In the genomic region with DNA sequence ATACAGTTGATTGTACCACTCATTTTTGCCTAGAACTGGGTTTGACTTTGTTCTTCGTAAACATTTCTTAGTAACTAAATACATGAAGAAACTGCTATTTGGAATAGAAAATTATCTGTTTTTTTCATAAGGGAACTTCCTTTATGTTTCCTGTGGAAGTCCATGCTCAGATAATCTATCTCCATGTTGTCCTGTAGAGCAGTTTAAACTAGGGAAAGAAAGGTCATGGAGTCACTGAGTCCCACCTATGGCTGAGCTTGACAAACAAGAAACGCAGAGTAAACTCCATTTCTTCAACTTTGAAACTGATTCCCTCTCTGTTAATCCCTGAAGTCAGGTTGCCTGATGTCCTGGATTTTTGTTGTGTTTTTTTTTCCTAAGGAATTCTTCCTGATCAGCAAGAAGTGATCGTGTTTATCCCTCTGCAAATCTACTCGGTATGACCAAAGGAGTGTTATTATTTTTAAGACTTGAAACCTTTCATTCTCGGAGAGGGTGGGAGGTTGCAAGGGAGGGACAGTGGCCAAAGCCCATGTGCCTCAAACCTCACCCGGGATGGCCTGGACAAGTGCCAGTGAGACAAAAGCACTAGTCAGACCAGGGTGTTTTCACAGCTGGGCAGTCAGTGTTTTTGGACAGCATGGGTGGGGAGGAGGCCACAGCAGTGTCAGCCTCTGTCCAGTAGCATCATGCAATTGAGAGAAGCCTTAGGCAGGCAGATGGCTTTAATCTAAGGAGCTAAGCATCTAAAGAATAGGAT, we compare ENCODE assay signal across 10 cellular contexts. TPM values are rescaled to one million over a fixed set of nuclear protein-coding genes. Genes with fewer than 3 reads are reported as not detected.
A peak's percentile ranks its signal among the peaks of the same experiment; 100 is the strongest.
DNase-seq lines count a peak whose midpoint lies in the region; ATAC-seq and TF ChIP-seq lines count a peak whose summit lies in the region.
"Had no signal": no experiment of that assay in that cellular context is flagged by ENCODE, and none has a peak within 500 bp of the region (broad histone marks: within the 10 kb centered on the region; RNA-seq: fewer than 3 reads in every experiment).

No MANE protein-coding gene starts in this region.

- BruUV-seq in A673 (replicated peaks; lab: Mats Ljungman, UMichigan) = no TSS peak

- H3K36me3 ChIP-seq in osteoblast (ENCODE audit: insufficient read depth, low read length) (no peaks in the 10 kb centered on the region), A673 (ENCODE audit: insufficient read depth, low read length, poor library complexity, severe bottlenecking) (no peaks in the 10 kb centered on the region)
- H3K36me3 ChIP-seq: lower lobe of right lung had no signal

- no peaks in the 10 kb centered on the region for H3K79me2 ChIP-seq in osteoblast (ENCODE audit: insufficient read depth, low read length)

- intact Hi-C loops in A673 (cut with micrococcal nuclease; ENCODE audit: unreplicated experiment) = no loop called here

- peak overlapping the region; percentile 59 for H3K4me2 ChIP-seq in osteoblast (ENCODE audit: insufficient read depth, low read length)

- H3K4me1 ChIP-seq in osteoblast (ENCODE audit: insufficient read depth, low read length) = peaks cover 22% of the 10 kb centered on the region
- H3K4me1 ChIP-seq in A673 (ENCODE audit: insufficient read depth, low read length, poor library complexity, severe bottlenecking) = no peaks in the 10 kb centered on the region
- H3K4me1 ChIP-seq: lower lobe of right lung had no signal

- no peaks in the 10 kb centered on the region for H4K20me1 ChIP-seq in osteoblast (ENCODE audit: insufficient read depth, low read length)

- H3K9me3 ChIP-seq in osteoblast (ENCODE audit: low read depth, low read length) (no peaks in the 10 kb centered on the region), A673 (ENCODE audit: low read depth, low read length, poor library complexity, severe bottlenecking) (no peaks in the 10 kb centered on the region)
- H3K9me3 ChIP-seq: lower lobe of right lung had no signal

- CTCF ChIA-PET in A673 (lab: Charles Lee) = no interaction called here

- no peak for TF ChIP-seq CTCF in AG09319 (IDR thresholded peaks at IDR 0.05; ENCODE audit: low read depth, low read length)
- no peak for TF ChIP-seq CTCF in osteoblast (IDR thresholded peaks at IDR 0.05; ENCODE audit: extremely low read depth, low read depth, low read length)
- TF ChIP-seq CTCF in A673 (conservative IDR thresholded peaks at IDR 0.05; ENCODE audit: low read depth, low read length) = no peak

- H3K4me3 ChIP-seq in osteoblast (ENCODE audit: insufficient read depth, low read length) (no peak overlapping the region), A673 (ENCODE audit: low read depth, low read length, poor library complexity, severe bottlenecking) (no peak overlapping the region)
- H3K4me3 ChIP-seq: lower lobe of right lung had no signal

- no peak overlapping the region for H2AFZ ChIP-seq in osteoblast (ENCODE audit: low read length)

- no peaks in the 10 kb centered on the region for H3K27me3 ChIP-seq in osteoblast (ENCODE audit: insufficient read depth, low read length)
- H3K27me3 ChIP-seq in A673 (replicated peaks; ENCODE audit: insufficient read depth, low read depth, low read length, poor library complexity) = no peaks in the 10 kb centered on the region

- DNase-seq in AG09319 (ENCODE audit: extremely low read depth, low read depth) (peak; percentile 66), SHP77 (lab: John Stamatoyannopoulos, UW) (peak; percentile 74 to 81), fibroblast of peridontal ligament (ENCODE audit: extremely low read depth) (peak; percentile 91), osteoblast (ENCODE audit: insufficient read length, low spot score, missing footprints) (peak; percentile 77), HuH-7 (ENCODE audit: low spot score) (no peak), A673 (ENCODE audit: low spot score) (no peak), activated T-cell treated with anti-CD3 and anti-CD28 coated beads for 4 hours (no peak)
- DNase-seq: lower lobe of right lung; stimulated activated naive CD4-positive, alpha-beta T cell had no signal

- POLR2A ChIA-PET in A673 (lab: Charles Lee; ENCODE audit: low non-redundant PET) = no interaction called here

- H3K27ac ChIP-seq in osteoblast (ENCODE audit: low read depth, low read length) (peak overlapping the region; percentile 83), A673 (ENCODE audit: low read depth, low read length, poor library complexity, severe bottlenecking) (no peak overlapping the region)
- H3K27ac ChIP-seq: lower lobe of right lung had no signal

- ATAC-seq in HG03565 (IDR thresholded peaks at IDR 0.05; ENCODE audit: unreplicated experiment) = no peak

RNA-seq across cellular contexts. Expression of a gene that starts 54.8 kb away (rescaled TPM):
- total RNA-seq in osteoblast (0.72 and 1.5 TPM in 2 replicates), A673 (2021) (0.67 and 0.98 TPM in 2 replicates)

Comparison
In these comparisons a context has a peak if more than half of its experiments do, and no peak if none do; other contexts are left out.
1. DNase-seq: peak in AG09319 (single experiment), SHP77 (2 of 2), fibroblast of peridontal ligament (single experiment) and osteoblast (single experiment); none in HuH-7 (single experiment), A673 (single experiment) and activated T-cell treated with anti-CD3 and anti-CD28 coated beads for 4 hours (single experiment).